Comparison of ENCODE assay signal across 4 cellular contexts in the genomic region with DNA sequence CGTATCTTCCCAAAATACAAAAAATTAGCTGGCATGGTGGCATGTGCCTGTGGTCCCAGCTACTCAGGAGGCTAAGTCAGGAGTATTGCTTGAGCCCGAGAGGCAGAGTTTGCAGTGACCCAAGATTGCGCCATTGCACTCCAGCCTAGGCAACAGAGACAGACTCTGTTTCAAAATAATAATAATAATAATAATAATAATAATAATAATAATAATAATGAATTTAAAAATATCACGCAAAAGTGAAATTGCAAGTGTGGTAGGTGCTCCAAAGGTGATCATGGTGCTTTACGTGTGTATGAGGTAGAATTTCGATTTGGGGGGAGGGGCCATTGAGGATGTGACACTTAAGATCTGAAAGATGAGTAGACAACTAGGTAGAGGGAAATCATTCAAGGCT.
"Had no signal": no experiment of that assay in that cellular context is flagged by ENCODE, and none has a peak within 500 bp of the region (broad histone marks: within the 10 kb centered on the region; RNA-seq: fewer than 3 reads in every experiment).

No MANE protein-coding gene starts in this region.

- H3K9me3 Mint-ChIP-seq: GM23338, H9 had no signal

- H3K4me3 Mint-ChIP-seq: GM23338, H9 had no signal

- ATAC-seq: GM23338 had no signal

- H3K27ac Mint-ChIP-seq: GM23338, H9 had no signal

- DNase-seq: H9, HCEC 1CT, IMR-90 had no signal
